In the genomic region with DNA sequence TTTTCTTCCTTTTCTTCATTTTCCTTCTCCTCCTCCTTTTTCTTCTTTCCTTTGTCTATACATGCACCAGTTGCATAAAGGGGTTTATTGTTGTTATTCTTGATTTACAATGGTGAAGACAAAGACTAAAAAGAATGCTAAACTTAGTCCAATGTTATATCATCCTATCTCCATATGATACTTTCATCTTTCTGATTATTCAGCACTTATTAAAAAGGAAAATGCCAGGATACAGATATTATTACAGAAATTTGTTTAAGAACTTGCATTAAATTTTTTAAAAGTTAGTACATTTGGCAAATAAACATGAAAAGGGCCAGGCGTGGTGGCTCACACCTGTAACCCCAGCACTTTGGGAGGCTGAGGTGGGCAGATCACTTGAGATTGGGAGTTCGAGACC, we compare ENCODE assay signal across 34 cellular contexts.
DNase-seq lines count a peak whose midpoint lies in the region; ATAC-seq, FAIRE-seq and TF ChIP-seq lines count a peak whose summit lies in the region.
"Had no signal": no experiment of that assay in that cellular context is flagged by ENCODE, and none has a peak within 500 bp of the region (broad histone marks: within the 10 kb centered on the region; RNA-seq: fewer than 3 reads in every experiment).

No MANE protein-coding gene starts in this region.

- BruUV-seq in HepG2 (replicated peaks; lab: Mats Ljungman, UMichigan) = no TSS peak
- no TSS peak for BruUV-seq in IMR-90 (replicated peaks; lab: Mats Ljungman, UMichigan)
- BruUV-seq in K562 (replicated peaks; lab: Mats Ljungman, UMichigan) = no TSS peak

- H3K4me1 ChIP-seq in HepG2 (ENCODE audit: insufficient read depth, low read length) (no peaks in the 10 kb centered on the region), right lobe of liver (no peaks in the 10 kb centered on the region), A549 (no peaks in the 10 kb centered on the region), IMR-90 (ENCODE audit: control insufficient read depth, insufficient read depth, low read length) (no peaks in the 10 kb centered on the region), K562 (replicated peaks in 1 of 2; ENCODE audit: control insufficient read depth in 2 of 2, insufficient read depth in 2 of 2, low read length in 2 of 2) (no peaks in the 10 kb centered on the region)
- H3K4me1 ChIP-seq: BE2C, Caco-2 had no signal

- H3K4me2 ChIP-seq in HepG2 (ENCODE audit: low read depth, low read length) (no peak overlapping the region), A549 (no peak overlapping the region), IMR-90 (ENCODE audit: low read depth, low read length) (no peak overlapping the region), K562 (ENCODE audit: insufficient read depth, low read length) (no peak overlapping the region)
- H3K4me2 ChIP-seq: BLaER1; BLaER1 treated with 17β-estradiol and CSF1 and Interleukin-3, amounts not matched to agents 10 nM and 100 nM had no signal

- FAIRE-seq in HepG2 (lab: Jason Lieb, UNC) = no peak
- FAIRE-seq in A549 (lab: Jason Lieb, UNC) = no peak
- FAIRE-seq in K562 (lab: Jason Lieb, UNC) = no peak
- FAIRE-seq: A204.1, D721Med had no signal

- no peak overlapping the region for H4K91ac ChIP-seq in IMR-90 (ENCODE audit: insufficient read depth, low read depth, low read length)

- H4K8ac ChIP-seq in IMR-90 (ENCODE audit: low read depth in 2 of 2, low read length in 2 of 2) = no peak overlapping the region

- 0% methylated on average over 2 of the region's 2 CpGs for WGBS in HepG2 (ENCODE audit: low lambda C conversion rate)
- 42% methylated on average over 2 of the region's 2 CpGs for WGBS in right lobe of liver (ENCODE audit: insufficient coverage, low coverage, low lambda C conversion rate, missing lambda C conversion rate)
- WGBS in A549 (ENCODE audit: missing lambda C conversion rate) = 72% methylated on average over 2 of the region's 2 CpGs
- no CpG with 5 or more reads among the region's 2 CpGs for WGBS in IMR-90 (ENCODE audit: extremely low coverage in 2 of 2, insufficient read length in 1 of 2), 2 experiments
- WGBS in K562 (ENCODE audit: insufficient coverage, low coverage, missing lambda C conversion rate) = 0% methylated on average over 2 of the region's 2 CpGs

- H2AK5ac ChIP-seq in IMR-90 (ENCODE audit: low read depth, low read length) = no peak overlapping the region

- intact Hi-C loops in HepG2 (cut with micrococcal nuclease; ENCODE audit: unreplicated experiment) (no loop called here), right lobe of liver (cut with DNase I) (no loop called here), IMR-90 (cut with micrococcal nuclease) (no loop called here), K562 (cut with micrococcal nuclease) (no loop called here), posterior vena cava (cut with DNase I) (no loop called here)

- H2BK120ac ChIP-seq in IMR-90 (ENCODE audit: low read depth, low read length) = no peak overlapping the region

- H3K56ac ChIP-seq in IMR-90 (ENCODE audit: extremely low read depth, insufficient read depth, low read length) = no peak overlapping the region

- no peak for TF ChIP-seq POLR2A in HepG2 (IDR thresholded peaks at IDR 0.05; ENCODE audit: insufficient read depth in 1 of 2, low read depth in 2 of 2, low read length in 2 of 2)
- no peak for TF ChIP-seq POLR2A in right lobe of liver (IDR thresholded peaks at IDR 0.05)
- no peak for TF ChIP-seq POLR2A in A549 (IDR thresholded peaks at IDR 0.05; ENCODE audit: low read length)
- TF ChIP-seq POLR2A in IMR-90 (IDR thresholded peaks at IDR 0.05; ENCODE audit: low read depth, low read length) = no peak
- no peak for TF ChIP-seq POLR2A in K562 (conservative IDR thresholded peaks at IDR 0.05)

- H2BK5ac ChIP-seq in IMR-90 (ENCODE audit: low read depth, low read length, poor library complexity, severe bottlenecking) = no peak overlapping the region

- H3K79me2 ChIP-seq in HepG2 (ENCODE audit: insufficient read depth, low read length) (no peaks in the 10 kb centered on the region), K562 (ENCODE audit: control insufficient read depth, insufficient read depth, low read length) (no peaks in the 10 kb centered on the region)

- H3K4me3 ChIP-seq in HepG2 (replicated peaks in 1 of 3; ENCODE audit: insufficient read depth in 1 of 3, low read depth in 2 of 3, low read length in 3 of 3) (no peak overlapping the region), right lobe of liver (no peak overlapping the region), A549 (no peak overlapping the region), IMR-90 (ENCODE audit: insufficient read depth, low read depth, low read length) (no peak overlapping the region), K562 (no peak overlapping the region)
- H3K4me3 ChIP-seq: BLaER1; BLaER1 treated with 17β-estradiol and CSF1 and Interleukin-3, amounts not matched to agents 10 nM and 100 nM had no signal

- no peaks in the 10 kb centered on the region for H3K79me1 ChIP-seq in IMR-90 (ENCODE audit: low read depth in 1 of 2, low read length in 2 of 2)

- no peak overlapping the region for H4K5ac ChIP-seq in IMR-90 (ENCODE audit: low read depth, low read length)

- TF ChIP-seq CTCF in HepG2 (CRISPR knock-in tag; IDR thresholded peaks at IDR 0.05) (no peak), right lobe of liver (IDR thresholded peaks at IDR 0.05) (no peak), A549 (IDR thresholded peaks at IDR 0.05) (no peak), IMR-90 (conservative IDR thresholded peaks at IDR 0.05; ENCODE audit: low read depth, low read length) (no peak), K562 (IDR thresholded peaks at IDR 0.05 in 2 of 3, conservative IDR thresholded peaks at IDR 0.05 in 1 of 3; ENCODE audit: insufficient read depth in 2 of 3, low read depth in 1 of 3, low read length in 3 of 3) (no peak)

- dilution Hi-C loops in IMR-90 (cut with HindIII; ENCODE audit: low sequenced_read_pairs, unreplicated experiment) = no loop called here

- H3K18ac ChIP-seq in IMR-90 (ENCODE audit: low read depth, low read length) = no peak overlapping the region

- H2BK15ac ChIP-seq in IMR-90 (ENCODE audit: low read depth, low read length) = no peak overlapping the region

- DNase-seq in HepG2 (ENCODE audit: low spot score) (no peak), right lobe of liver (no peak), A549 (ENCODE audit: low read depth in 1 of 2, low spot score in 1 of 2) (no peak), IMR-90 (no peak), K562 (ENCODE audit: extremely low read depth in 1 of 4, low spot score in 3 of 4) (no peak), GM19238 (ENCODE audit: insufficient read length, low spot score) (no peak), NCI-H2107 treated with DMSO at 0.1 percent for 48 hours (lab: John Stamatoyannopoulos, UW; ENCODE audit: unreplicated experiment) (no peak), posterior vena cava (ENCODE audit: low spot score) (no peak)
- DNase-seq: 8988T; ACHN; AML-193; BE2C; C1 segment of cervical spinal cord; Caco-2; Calu3; CD4-positive, alpha-beta memory T cell; CD4-positive, alpha-beta T cell; CD4-positive, CD25-positive, alpha-beta regulatory T cell; CD8-positive, alpha-beta memory T cell; CD8-positive, alpha-beta T cell; COR-L47; DMS 273 treated with DMSO at 0.1 percent for 48 hours; DMS153; DMS53; DMS79; DMS79 treated with DMSO at 0.1 percent for 48 hours; DND-41; EL had no signal

- H3K23ac ChIP-seq in IMR-90 (ENCODE audit: low read depth, low read length) = no peak overlapping the region

- in situ Hi-C loops in HepG2 (cut with HindIII; ENCODE audit: extremely low pct_ligation_motif_present, low pct_unique_long_range_greater_than_20kb) (no loop called here), IMR-90 (cut with MboI; ENCODE audit: low sequenced_read_pairs) (no loop called here), K562 (cut with MboI) (no loop called here)

- H3K9ac ChIP-seq in HepG2 (ENCODE audit: insufficient read depth, low read depth, low read length) (no peak overlapping the region), IMR-90 (ENCODE audit: low read depth, low read length) (no peak overlapping the region), K562 (ENCODE audit: insufficient read depth in 1 of 2, low read depth in 2 of 2, low read length in 2 of 2) (no peak overlapping the region)
- H3K9ac ChIP-seq: BLaER1; BLaER1 treated with 17β-estradiol and CSF1 and Interleukin-3, amounts not matched to agents 10 nM and 100 nM had no signal

- TF ChIP-seq EP300 in HepG2 (IDR thresholded peaks at IDR 0.05; ENCODE audit: low read depth in 2 of 2, low read length in 2 of 2) (no peak), HepG2 (CRISPR knock-in tag; IDR thresholded peaks at IDR 0.05; ENCODE audit: borderline replicate concordance) (no peak), A549 (IDR thresholded peaks at IDR 0.05) (no peak), K562 (IDR thresholded peaks at IDR 0.05; ENCODE audit: low read length) (no peak)

- H3K36me3 ChIP-seq in HepG2 (replicated peaks in 1 of 2; ENCODE audit: control insufficient read depth in 1 of 2, insufficient read depth in 2 of 2, low read length in 2 of 2) (no peaks in the 10 kb centered on the region), right lobe of liver (no peaks in the 10 kb centered on the region), IMR-90 (ENCODE audit: control insufficient read depth, insufficient read depth, low read length) (no peaks in the 10 kb centered on the region), K562 (ENCODE audit: control insufficient read depth, insufficient read depth, low read length) (no peaks in the 10 kb centered on the region)
- H3K36me3 ChIP-seq: BE2C; BLaER1; BLaER1 treated with 17β-estradiol and CSF1 and Interleukin-3, amounts not matched to agents 10 nM and 100 nM had no signal

- H2AK9ac ChIP-seq in IMR-90 (replicated peaks; ENCODE audit: low read depth, low read length, poor library complexity) = no peak overlapping the region

- TF ChIP-seq RAD21 in HepG2 (CRISPR knock-in tag; IDR thresholded peaks at IDR 0.05) = no peak
- TF ChIP-seq RAD21 in A549 (conservative IDR thresholded peaks at IDR 0.05 in 1 of 2, IDR thresholded peaks at IDR 0.05 in 1 of 2) = no peak
- no peak for TF ChIP-seq RAD21 in IMR-90 (IDR thresholded peaks at IDR 0.05; ENCODE audit: low read length)
- TF ChIP-seq RAD21 in K562 (CRISPR knock-in tag; conservative IDR thresholded peaks at IDR 0.05 in 1 of 2, IDR thresholded peaks at IDR 0.05 in 1 of 2) = no peak

- no peak for ATAC-seq in HepG2
- ATAC-seq in right lobe of liver = no peak
- ATAC-seq in A549 = no peak
- ATAC-seq in IMR-90 (ENCODE audit: low read depth) = no peak
- ATAC-seq in K562 = no peak
- ATAC-seq: CD8-positive, alpha-beta T cell had no signal

- no peaks in the 10 kb centered on the region for H3K9me3 ChIP-seq in HepG2 (ENCODE audit: low read length)
- H3K9me3 ChIP-seq in right lobe of liver = no peaks in the 10 kb centered on the region
- no peaks in the 10 kb centered on the region for H3K9me3 ChIP-seq in A549
- H3K9me3 ChIP-seq in IMR-90 (ENCODE audit: control insufficient read depth, insufficient read depth, low read length) = no peaks in the 10 kb centered on the region
- no peaks in the 10 kb centered on the region for H3K9me3 ChIP-seq in K562 (replicated peaks; ENCODE audit: control insufficient read depth, insufficient read depth, low read depth, low read length)
- H3K9me3 ChIP-seq: BE2C; BLaER1; BLaER1 treated with 17β-estradiol and CSF1 and Interleukin-3, amounts not matched to agents 10 nM and 100 nM; Caco-2 had no signal

- no peaks in the 10 kb centered on the region for H3K9me1 ChIP-seq in IMR-90 (ENCODE audit: insufficient read depth, low read length)
- H3K9me1 ChIP-seq in K562 (ENCODE audit: control insufficient read depth, insufficient read depth, low read length) = no peaks in the 10 kb centered on the region

- H3K4ac ChIP-seq in IMR-90 (ENCODE audit: low read depth, low read length) = no peak overlapping the region

- CTCF ChIA-PET in HepG2 (lab: Yijun Ruan, JAX; ENCODE audit: low intra/inter-chr PET ratio, low total read pairs) (no interaction called here), A549 (lab: Yijun Ruan, JAX) (no interaction called here), IMR-90 (lab: Yijun Ruan, JAX) (no interaction called here), K562 (lab: Yijun Ruan, JAX; ENCODE audit: low intra/inter-chr PET ratio) (no interaction called here)

- POLR2A ChIA-PET in HepG2 (lab: Yijun Ruan, JAX) (no interaction called here), A549 (lab: Yijun Ruan, JAX) (no interaction called here), IMR-90 (lab: Charles Lee; ENCODE audit: unreplicated experiment) (no interaction called here), K562 (lab: Yijun Ruan, JAX) (no interaction called here)

- H3K27me3 ChIP-seq in HepG2 (ENCODE audit: control insufficient read depth in 1 of 2, insufficient read depth in 2 of 2, low read length in 2 of 2) (no peaks in the 10 kb centered on the region; a peak in 1 of 5 replicates), right lobe of liver (no peaks in the 10 kb centered on the region), IMR-90 (ENCODE audit: control insufficient read depth, insufficient read depth, low read length) (no peaks in the 10 kb centered on the region), K562 (ENCODE audit: control insufficient read depth in 2 of 2, insufficient read depth in 2 of 2, low read length in 2 of 2) (no peaks in the 10 kb centered on the region)
- H3K27me3 ChIP-seq: BE2C; BLaER1; BLaER1 treated with 17β-estradiol and CSF1 and Interleukin-3, amounts not matched to agents 10 nM and 100 nM had no signal

- H2AFZ ChIP-seq in HepG2 (ENCODE audit: low read length) (no peak overlapping the region), IMR-90 (replicated peaks; ENCODE audit: low read length, poor library complexity) (no peak overlapping the region), K562 (ENCODE audit: low read depth, low read length) (no peak overlapping the region)

- H3K27ac ChIP-seq in HepG2 (ENCODE audit: extremely low read length, insufficient read depth, low read length) (no peak overlapping the region), right lobe of liver (no peak overlapping the region), A549 (no peak overlapping the region), IMR-90 (ENCODE audit: insufficient read depth, low read length) (no peak overlapping the region), K562 (ENCODE audit: extremely low read depth, low read depth, low read length) (no peak overlapping the region)
- H3K27ac ChIP-seq: 22Rv1; BLaER1; BLaER1 treated with 17β-estradiol and CSF1 and Interleukin-3, amounts not matched to agents 10 nM and 100 nM; C4-2B had no signal

- no peaks in the 10 kb centered on the region for H4K20me1 ChIP-seq in HepG2 (ENCODE audit: insufficient read depth, low read length)
- no peaks in the 10 kb centered on the region for H4K20me1 ChIP-seq in IMR-90 (ENCODE audit: insufficient read depth, low read length)
- no peaks in the 10 kb centered on the region for H4K20me1 ChIP-seq in K562 (replicated peaks; ENCODE audit: control insufficient read depth, insufficient read depth, low read length)
- H4K20me1 ChIP-seq: BLaER1; BLaER1 treated with 17β-estradiol and CSF1 and Interleukin-3, amounts not matched to agents 10 nM and 100 nM had no signal

- H3K14ac ChIP-seq in IMR-90 (replicated peaks; ENCODE audit: low read depth, low read length) = no peak overlapping the region

- no peak overlapping the region for H2BK20ac ChIP-seq in IMR-90 (ENCODE audit: low read depth, low read length)

Comparison
In these comparisons a context has a peak if more than half of its experiments do, and no peak if none do; other contexts are left out.
1. Of the 241 proteins assayed by ChIP-seq in both HepG2 and K562: peak only in HepG2: MAFF and MAFK; only in K562: none; in both: none; in neither: 239.